ENCODE assay signal across 31 cellular contexts in the genomic region with DNA sequence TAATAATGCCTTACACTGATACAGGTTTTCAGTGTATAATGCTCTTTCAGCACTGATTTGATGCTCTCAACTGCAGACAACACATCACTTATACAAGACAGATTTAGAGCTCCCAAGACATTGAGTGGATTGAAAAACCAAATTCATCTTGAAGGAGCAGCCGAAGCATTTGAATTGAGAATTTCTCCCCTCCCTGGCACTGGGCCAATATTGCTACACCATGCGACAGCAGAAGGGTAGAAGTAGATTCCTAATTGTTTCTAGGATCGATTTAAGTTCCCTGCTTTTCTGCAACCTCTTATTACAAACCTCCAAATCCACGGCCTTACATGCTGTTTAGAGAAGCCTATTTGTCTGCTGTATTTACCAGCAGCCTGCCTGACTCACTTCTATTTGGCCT. TPM values are rescaled to one million over a fixed set of nuclear protein-coding genes. Genes with fewer than 3 reads are reported as not detected.
"Had no signal": no experiment of that assay in that cellular context is flagged by ENCODE, and none has a peak within 500 bp of the region (broad histone marks: within the 10 kb centered on the region; RNA-seq: fewer than 3 reads in every experiment).

No MANE protein-coding gene starts in this region.

- H3K27me3 ChIP-seq: hepatocyte, ovary, testis, transverse colon had no signal

- H3K4me1 ChIP-seq: gastroesophageal sphincter, left ventricle myocardium inferior, testis, transverse colon had no signal

- H3K4me3 ChIP-seq: gastroesophageal sphincter, hepatocyte, left ventricle myocardium inferior, lung, ovary, skin epidermis, testis, transverse colon had no signal

- DNase-seq: activated B cell treated with CpG ODN at 0.5 μM for 24 hours; activated CD4-positive, alpha-beta T cell treated with anti-CD3 and anti-CD28 coated beads, Interleukin-2, amount 50 U/mL, for 1 hour; activated CD8-positive, alpha-beta memory T cell treated with anti-CD3 and anti-CD28 coated beads, Interleukin-2, amount 10 ng/mL, durations not matched to agents 7 days and 5 days; activated CD8-positive, alpha-beta T cell treated with anti-CD3 and anti-CD28 coated beads for 36 hours; activated naive CD4-positive, alpha-beta T cell treated with anti-CD3 and anti-CD28 coated beads for 36 hours; activated naive CD8-positive, alpha-beta T cell treated with anti-CD3 and anti-CD28 coated beads, Interleukin-2, amount 10 ng/mL, durations not matched to agents 7 days and 5 days; activated T-cell treated with anti-CD3 and anti-CD28 coated beads, Interleukin-2, amount 50 U/mL, for 48 hours; central memory CD4-positive, alpha-beta T cell; islet precursor cell; left ventricle myocardium inferior; mesendoderm; ovary; stimulated activated CD4-positive, alpha-beta T cell treated with anti-CD3 and anti-CD28 coated beads, Interleukin-12 subunit alpha, Interleukin-12 subunit beta, amount 100 ng/mL, for 4 hours; stimulated activated CD4-positive, alpha-beta T cell treated with anti-CD3 and anti-CD28 coated beads, Interleukin-4, amount 100 ng/mL, for 1 hour; stimulated activated naive CD8-positive, alpha-beta T cell treated with anti-CD3 and anti-CD28 coated beads, Interleukin-15, Interleukin-2, amounts not matched to agents 100 U/mL and 50 U/mL, for 24 hours; testis; transverse colon had no signal

- H3K4me2 ChIP-seq: hepatocyte had no signal

- H2AFZ ChIP-seq: hepatocyte had no signal

- H3K9me3 ChIP-seq: gastroesophageal sphincter, left ventricle myocardium inferior, neutrophil, ovary, testis, transverse colon had no signal

- H3K36me3 ChIP-seq: gastroesophageal sphincter, left ventricle myocardium inferior, ovary, transverse colon had no signal

- FAIRE-seq: astrocyte, endothelial cell of umbilical vein had no signal

- ATAC-seq: activated CD8-positive, alpha-beta memory T cell treated with anti-CD3 and anti-CD28 coated beads, Interleukin-2, amount 10 ng/mL, durations not matched to agents 7 days and 5 days; activated CD8-positive, alpha-beta T cell treated with anti-CD3 and anti-CD28 coated beads for 36 hours; gastroesophageal sphincter; natural killer cell treated with Interleukin-12 subunit alpha and Interleukin-12 subunit beta and Interleukin-15 and Interleukin-18, amount 100 ng/mL, for 72 hours; sciatic nerve; stimulated activated naive CD8-positive, alpha-beta T cell treated with anti-CD3 and anti-CD28 coated beads, Interleukin-15, Interleukin-2, amounts not matched to agents 100 U/mL and 50 U/mL, for 24 hours had no signal

- H3K79me2 ChIP-seq: hepatocyte had no signal

- H3K27ac ChIP-seq: gastroesophageal sphincter, hepatocyte, left ventricle myocardium inferior, neutrophil, ovary, skin epidermis, testis, transverse colon had no signal

RNA-seq across cellular contexts. Expression of gene CENPA, which starts 15.5 kb away (rescaled TPM):
- total RNA-seq: gastroesophageal sphincter had no signal

RNA-seq across cellular contexts. Expression of gene DPYSL5, which starts 46.6 kb away (rescaled TPM):
- total RNA-seq: activated B cell treated with CpG ODN at 0.5 μM for 24 hours; activated CD8-positive, alpha-beta memory T cell treated with anti-CD3 and anti-CD28 coated beads, Interleukin-2, amount 10 ng/mL, durations not matched to agents 7 days and 5 days; activated CD8-positive, alpha-beta T cell treated with anti-CD3 and anti-CD28 coated beads for 36 hours; activated naive CD8-positive, alpha-beta T cell treated with anti-CD3 and anti-CD28 coated beads, Interleukin-2, amount 10 ng/mL, durations not matched to agents 7 days and 5 days; endothelial cell of umbilical vein; fibroblast of lung; fibroblast of villous mesenchyme; left ventricle myocardium inferior; mononuclear cell; natural killer cell treated with Interleukin-12 subunit alpha and Interleukin-12 subunit beta and Interleukin-15 and Interleukin-18, amount 100 ng/mL, for 72 hours; renal cortical epithelial cell; sciatic nerve had no signal
- polyA plus RNA-seq: endothelial cell of umbilical vein, esophagus, fibroblast of lung, lung had no signal
